ENCODE assay signal across 30 cellular contexts in the genomic region with DNA sequence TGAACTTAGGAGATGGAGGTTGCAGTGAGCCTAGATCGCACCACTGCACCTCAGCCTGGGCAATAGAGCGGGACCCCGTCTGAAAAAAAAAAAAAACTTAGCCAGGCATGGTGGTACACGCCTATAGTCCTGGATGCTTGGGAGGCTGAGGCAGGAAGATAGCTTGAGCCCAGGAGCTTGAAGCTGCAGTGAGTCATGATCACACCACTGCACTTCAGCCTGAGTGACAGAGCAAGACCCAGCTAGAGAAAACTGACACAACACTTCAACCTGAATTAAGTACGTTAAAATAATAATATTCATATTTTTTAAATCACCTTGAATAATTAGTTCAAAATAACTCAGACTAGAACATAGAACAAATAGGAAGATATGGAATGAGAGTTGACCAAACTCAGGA. TPM values are rescaled to one million over a fixed set of nuclear protein-coding genes. Genes with fewer than 3 reads are reported as not detected.
"Had no signal": no experiment of that assay in that cellular context is flagged by ENCODE, and none has a peak within 500 bp of the region (broad histone marks: within the 10 kb centered on the region; RNA-seq: fewer than 3 reads in every experiment).

No MANE protein-coding gene starts in this region.

- ATAC-seq: activated CD8-positive, alpha-beta T cell treated with anti-CD3 and anti-CD28 coated beads for 36 hours; activated T-cell treated with anti-CD3 and anti-CD28 coated beads, Interleukin-2, amount 50 U/mL, for 72 hours; activated T-helper 17 cell treated with anti-CD3 and anti-CD28 coated beads, Interleukin-2, amount 50 U/mL, for 72 hours; Panc1; Right ventricle myocardium inferior had no signal

- DNase-seq: activated CD4-positive, alpha-beta T cell treated with anti-CD3 and anti-CD28 coated beads, Interleukin-2, amount 10 ng/mL, durations not matched to agents 24 days and 14 days; activated CD4-positive, alpha-beta T cell treated with anti-CD3 and anti-CD28 coated beads, Interleukin-2, amount 50 U/mL, for 4 hours; activated CD8-positive, alpha-beta T cell treated with anti-CD3 and anti-CD28 coated beads for 36 hours; activated effector memory CD4-positive, alpha-beta T cell treated with anti-CD3 and anti-CD28 coated beads, Interleukin-2, amount 50 U/mL, for 16 hours; activated naive CD4-positive, alpha-beta T cell; activated naive CD4-positive, alpha-beta T cell treated with anti-CD3 and anti-CD28 coated beads, Interleukin-2, amount 50 U/mL, for 16 hours; activated naive CD8-positive, alpha-beta T cell treated with anti-CD3 and anti-CD28 coated beads for 36 hours; activated T-cell treated with anti-CD3 and anti-CD28 coated beads, Interleukin-2, amount 50 U/mL, for 1 hour; activated T-cell treated with anti-CD3 and anti-CD28 coated beads, Interleukin-2, amount 50 U/mL, for 72 hours; amygdala; MM.1S; MV-4-11; NCI-H1092; NCI-H1436 treated with DMSO at 0.1 percent for 48 hours; NCI-H1694 treated with DMSO at 0.1 percent for 48 hours; NCI-H2029; NCI-H345; NCI-H524 treated with DMSO at 0.1 percent for 48 hours; RPMI8226; SW 1271; T-helper 1 cell; T-helper 2 cell; T-helper 9 cell; WERI-Rb-1 had no signal

- H3K4me3 ChIP-seq: ascending aorta had no signal

RNA-seq across cellular contexts. Expression of gene CATSPERB, which starts 5.7 kb away (rescaled TPM):
- total RNA-seq: activated CD8-positive, alpha-beta memory T cell treated with anti-CD3 and anti-CD28 coated beads for 36 hours; LHCN-M2 had no signal
